16 cellular contexts compared by ENCODE assay signal in genomic region chr1:109657395-109657794, GRCh38. TPM values are rescaled to one million over a fixed set of nuclear protein-coding genes. Genes with fewer than 3 reads are reported as not detected.
DNase-seq lines count a peak whose midpoint lies in the region; ATAC-seq and TF ChIP-seq lines count a peak whose summit lies in the region.
"Had no signal": no experiment of that assay in that cellular context is flagged by ENCODE, and none has a peak within 500 bp of the region (broad histone marks: within the 10 kb centered on the region; RNA-seq: fewer than 3 reads in every experiment).

No MANE protein-coding gene starts in this region.

- no peaks in the 10 kb centered on the region for H4K20me1 ChIP-seq in H9 (ENCODE audit: control insufficient read depth, insufficient read depth, insufficient read length)

- H3K9me3 ChIP-seq in H9 (ENCODE audit: control insufficient read depth, low read depth, low read length) (no peaks in the 10 kb centered on the region), duodenal mucosa (ENCODE audit: control insufficient read depth in 1 of 2, low read length in 2 of 2) (no peaks in the 10 kb centered on the region)
- H3K9me3 ChIP-seq: prostate gland, SK-N-SH, spleen had no signal

- no peak for DNase-seq in activated CD8-positive, alpha-beta T cell treated with anti-CD3 and anti-CD28 coated beads, Interleukin-2, amount 10 ng/mL, durations not matched to agents 7 days and 5 days
- no peak for DNase-seq in activated CD8-positive, alpha-beta T cell treated with anti-CD3 and anti-CD28 coated beads for 36 hours
- DNase-seq in H9 (no peak), neural crest cell (ENCODE audit: low read depth, low spot score) (no peak), HCEC 1CT (no peak), NCI-H1092 (lab: John Stamatoyannopoulos, UW) (no peak)
- no peak for DNase-seq in stimulated activated CD8-positive, alpha-beta memory T cell treated with anti-CD3 and anti-CD28 coated beads, Interleukin-4, amount 100 ng/mL, for 48 hours
- DNase-seq: NCI-H1092 treated with DMSO at 0.1 percent for 48 hours; NCI-H2107; SK-N-SH; spleen; stimulated activated naive CD8-positive, alpha-beta T cell treated with anti-CD3 and anti-CD28 coated beads, Interleukin-15, amount 100 ng/mL, for 72 hours had no signal

- H3K27me3 Mint-ChIP-seq in activated CD8-positive, alpha-beta T cell treated with anti-CD3 and anti-CD28 coated beads, Interleukin-2, amount 10 ng/mL, durations not matched to agents 7 days and 5 days (ENCODE audit: low read depth) = peaks cover 17% of the 10 kb centered on the region
- peaks cover 1% of the 10 kb centered on the region for H3K27me3 Mint-ChIP-seq in activated CD8-positive, alpha-beta T cell treated with anti-CD3 and anti-CD28 coated beads for 36 hours
- H3K27me3 Mint-ChIP-seq in H9 (ENCODE audit: low read depth) (peaks cover 26% of the 10 kb centered on the region), neural crest cell (ENCODE audit: low read depth) (peaks cover 20% of the 10 kb centered on the region)
- H3K27me3 Mint-ChIP-seq: stimulated activated naive CD8-positive, alpha-beta T cell treated with anti-CD3 and anti-CD28 coated beads, Interleukin-15, amount 100 ng/mL, for 72 hours had no signal

- no peaks in the 10 kb centered on the region for H3K79me1 ChIP-seq in H9 (ENCODE audit: insufficient read depth, low read depth, low read length, poor library complexity, severe bottlenecking)

- H3K4me2 ChIP-seq in H9 (ENCODE audit: insufficient read depth, insufficient read length, low read length) = no peak overlapping the region

- peak overlapping the region; percentile 67 to 90 for H3K4me3 ChIP-seq in duodenal mucosa (ENCODE audit: low read depth in 1 of 2, low read length in 2 of 2)

- no peak overlapping the region for H3K9ac ChIP-seq in H9 (ENCODE audit: extremely low read depth, insufficient read length, low read length)
- H3K9ac ChIP-seq in duodenal mucosa (ENCODE audit: low read depth in 1 of 2, low read length in 2 of 2) = no peak overlapping the region
- H3K9ac ChIP-seq: SK-N-SH had no signal

- CTCF ChIA-PET in activated CD8-positive, alpha-beta T cell treated with anti-CD3 and anti-CD28 coated beads, Interleukin-2, amount 10 ng/mL, durations not matched to agents 7 days and 5 days (lab: Charles Lee) = interaction anchor here (1.0 to 4.2 kb wide), 4 partner anchors 18 to 327 kb away, joined by 3 to 41 read pairs (median 8); partner anchors contain the start of gene AHCYL1
- CTCF ChIA-PET in activated CD8-positive, alpha-beta T cell treated with anti-CD3 and anti-CD28 coated beads for 36 hours (lab: Charles Lee) = interaction anchor here (1.0 to 2.8 kb wide), 4 partner anchors 14 to 111 kb away, joined by 3 to 26 read pairs (median 3); no protein-coding TSS in a partner anchor

- H3K56ac ChIP-seq in H9 (ENCODE audit: insufficient read length, low read depth, low read length) = no peak overlapping the region

- no peak overlapping the region for H2BK15ac ChIP-seq in H9 (ENCODE audit: low read depth, low read length)

- H4K91ac ChIP-seq in H9 (ENCODE audit: insufficient read length, low read depth, low read length) = no peak overlapping the region

- H3T11ph ChIP-seq in H9 (ENCODE audit: low read length) = no peak overlapping the region

- peaks cover 5 to 30% of the 10 kb centered on the region in 2 donors for H3K36me3 ChIP-seq in duodenal mucosa (ENCODE audit: control insufficient read depth in 1 of 2, insufficient read depth in 2 of 2, low read length in 2 of 2)

- no peaks in the 10 kb centered on the region for H3K36me3 Mint-ChIP-seq in activated CD8-positive, alpha-beta T cell treated with anti-CD3 and anti-CD28 coated beads, Interleukin-2, amount 10 ng/mL, durations not matched to agents 7 days and 5 days (ENCODE audit: low read depth)
- H3K36me3 Mint-ChIP-seq in activated CD8-positive, alpha-beta T cell treated with anti-CD3 and anti-CD28 coated beads for 36 hours (ENCODE audit: low read depth) = no peaks in the 10 kb centered on the region
- H3K36me3 Mint-ChIP-seq in H9 (ENCODE audit: insufficient read depth in 1 of 3, low read depth in 3 of 3) = no peaks in the 10 kb centered on the region
- H3K36me3 Mint-ChIP-seq in neural crest cell (ENCODE audit: low read depth) = no peaks in the 10 kb centered on the region

- H2AK5ac ChIP-seq in H9 (ENCODE audit: insufficient read length, low read length) = no peak overlapping the region

- H2BK5ac ChIP-seq in H9 (ENCODE audit: insufficient read length, low read length) = no peak overlapping the region

- intact Hi-C loops in activated CD8-positive, alpha-beta T cell treated with anti-CD3 and anti-CD28 coated beads for 36 hours (cut with micrococcal nuclease) = no loop called here

- H3K27ac ChIP-seq in H9 (ENCODE audit: insufficient read length, low read depth, low read length) = no peak overlapping the region
- no peak overlapping the region for H3K27ac ChIP-seq in duodenal mucosa (ENCODE audit: low read depth, low read length)
- H3K27ac ChIP-seq: prostate gland had no signal

- no peak overlapping the region for H4K5ac ChIP-seq in H9 (ENCODE audit: insufficient read length, low read depth, low read length)

- no CpG with 5 or more reads among the region's 4 CpGs for WGBS in H9 (ENCODE audit: extremely low coverage, insufficient read length, low lambda C conversion rate)

- H3K4me1 Mint-ChIP-seq in activated CD8-positive, alpha-beta T cell treated with anti-CD3 and anti-CD28 coated beads, Interleukin-2, amount 10 ng/mL, durations not matched to agents 7 days and 5 days (ENCODE audit: low read depth) = peaks cover 22% of the 10 kb centered on the region
- peaks cover 6% of the 10 kb centered on the region for H3K4me1 Mint-ChIP-seq in activated CD8-positive, alpha-beta T cell treated with anti-CD3 and anti-CD28 coated beads for 36 hours (ENCODE audit: low read depth)
- H3K4me1 Mint-ChIP-seq in H9 (peaks cover 5 to 14% of the 10 kb centered on the region in 2 experiments; a peak in 3 of 4 replicates), neural crest cell (peaks cover 37% of the 10 kb centered on the region)

- H3K4me3 Mint-ChIP-seq in activated CD8-positive, alpha-beta T cell treated with anti-CD3 and anti-CD28 coated beads, Interleukin-2, amount 10 ng/mL, durations not matched to agents 7 days and 5 days = peak overlapping the region; percentile 26
- no peak overlapping the region for H3K4me3 Mint-ChIP-seq in activated CD8-positive, alpha-beta T cell treated with anti-CD3 and anti-CD28 coated beads for 36 hours
- peak overlapping the region; percentile 7 to 35; a peak in 3 of 5 replicates for H3K4me3 Mint-ChIP-seq in H9
- H3K4me3 Mint-ChIP-seq in neural crest cell = peak overlapping the region; percentile 79

- no peak overlapping the region for H2BK120ac ChIP-seq in H9 (ENCODE audit: low read depth, low read length, poor library complexity, severe bottlenecking)

- no peak for TF ChIP-seq CTCF in activated CD8-positive, alpha-beta T cell treated with anti-CD3 and anti-CD28 coated beads for 36 hours (IDR thresholded peaks at IDR 0.05)
- TF ChIP-seq CTCF in H9 (conservative IDR thresholded peaks at IDR 0.05) (no peak), neural crest cell (conservative IDR thresholded peaks at IDR 0.05) (no peak)

- no peak overlapping the region for H4K8ac ChIP-seq in H9 (replicated peaks; ENCODE audit: insufficient read length, low read depth, low read length)

- H2AFZ ChIP-seq in H9 (ENCODE audit: low read length) = no peak overlapping the region

- no peak overlapping the region for H2BK12ac ChIP-seq in H9 (ENCODE audit: insufficient read length, low read depth, low read length)

- peaks cover 4% of the 10 kb centered on the region for H3K23me2 ChIP-seq in H9 (ENCODE audit: insufficient read length, low read depth, low read length, poor library complexity, severe bottlenecking)

- ATAC-seq in activated CD8-positive, alpha-beta T cell treated with anti-CD3 and anti-CD28 coated beads, Interleukin-2, amount 10 ng/mL, durations not matched to agents 7 days and 5 days = no peak
- no peak for ATAC-seq in activated CD8-positive, alpha-beta T cell treated with anti-CD3 and anti-CD28 coated beads for 36 hours
- ATAC-seq: K562; stimulated activated naive CD8-positive, alpha-beta T cell treated with anti-CD3 and anti-CD28 coated beads, Interleukin-15, amount 100 ng/mL, for 72 hours had no signal

- no peaks in the 10 kb centered on the region for H3K9me3 Mint-ChIP-seq in activated CD8-positive, alpha-beta T cell treated with anti-CD3 and anti-CD28 coated beads, Interleukin-2, amount 10 ng/mL, durations not matched to agents 7 days and 5 days (ENCODE audit: insufficient read depth)
- no peaks in the 10 kb centered on the region for H3K9me3 Mint-ChIP-seq in activated CD8-positive, alpha-beta T cell treated with anti-CD3 and anti-CD28 coated beads for 36 hours
- H3K9me3 Mint-ChIP-seq in H9 = no peaks in the 10 kb centered on the region
- H3K9me3 Mint-ChIP-seq in neural crest cell = no peaks in the 10 kb centered on the region
- H3K9me3 Mint-ChIP-seq: stimulated activated naive CD8-positive, alpha-beta T cell treated with anti-CD3 and anti-CD28 coated beads, Interleukin-15, amount 100 ng/mL, for 72 hours had no signal

- no peak overlapping the region for H3K18ac ChIP-seq in H9 (ENCODE audit: insufficient read length, low read depth, low read length)

- POLR2A ChIA-PET in activated CD8-positive, alpha-beta T cell treated with anti-CD3 and anti-CD28 coated beads, Interleukin-2, amount 10 ng/mL, durations not matched to agents 7 days and 5 days (lab: Charles Lee) = no interaction called here
- POLR2A ChIA-PET in activated CD8-positive, alpha-beta T cell treated with anti-CD3 and anti-CD28 coated beads for 36 hours (lab: Charles Lee) = no interaction called here

- H3K27me3 ChIP-seq in H9 (ENCODE audit: insufficient read depth, low read length) (no peaks in the 10 kb centered on the region), duodenal mucosa (ENCODE audit: control insufficient read depth in 1 of 2, insufficient read depth in 2 of 2, low read length in 2 of 2) (no peaks in the 10 kb centered on the region)
- H3K27me3 ChIP-seq: spleen had no signal

- H3K23ac ChIP-seq in H9 (ENCODE audit: insufficient read length, low read depth, low read length) = no peak overlapping the region

- H3K79me2 ChIP-seq in H9 (ENCODE audit: insufficient read depth, low read length) = no peaks in the 10 kb centered on the region

- H2BK20ac ChIP-seq in H9 (ENCODE audit: low read depth, low read length, poor library complexity, severe bottlenecking) = no peak overlapping the region

- H3K27ac Mint-ChIP-seq in activated CD8-positive, alpha-beta T cell treated with anti-CD3 and anti-CD28 coated beads, Interleukin-2, amount 10 ng/mL, durations not matched to agents 7 days and 5 days = no peak overlapping the region
- H3K27ac Mint-ChIP-seq in activated CD8-positive, alpha-beta T cell treated with anti-CD3 and anti-CD28 coated beads for 36 hours = no peak overlapping the region
- H3K27ac Mint-ChIP-seq in H9 = no peak overlapping the region
- H3K27ac Mint-ChIP-seq in neural crest cell (ENCODE audit: unreplicated experiment) = peak overlapping the region; percentile 60

- H3K4me1 ChIP-seq in H9 (ENCODE audit: insufficient read depth, low read length) (no peaks in the 10 kb centered on the region), duodenal mucosa (ENCODE audit: control insufficient read depth in 1 of 2, insufficient read depth in 2 of 2, low read length in 2 of 2) (peaks cover 33 to 42% of the 10 kb centered on the region in 2 donors)
- H3K4me1 ChIP-seq: prostate gland had no signal

- no peak overlapping the region for H3K4ac ChIP-seq in H9 (ENCODE audit: low read depth, low read length)

- no peak overlapping the region for H3K14ac ChIP-seq in H9 (ENCODE audit: insufficient read depth, low read length)

RNA-seq across cellular contexts. Expression of gene GSTM4, which starts 1.5 kb away (rescaled TPM):
- total RNA-seq in activated CD8-positive, alpha-beta T cell treated with anti-CD3 and anti-CD28 coated beads, Interleukin-2, amount 10 ng/mL, durations not matched to agents 7 days and 5 days = 10 to 100 TPM; 17.0 to 18.5 TPM
- 10 to 100 TPM in 1 of 2 experiments, 1 to 10 TPM in 1; 8.3 to 10.5 TPM for total RNA-seq in activated CD8-positive, alpha-beta T cell treated with anti-CD3 and anti-CD28 coated beads for 36 hours
- 22.0 and 24.6 TPM in 2 replicates for total RNA-seq in H9 (2021)
- 26.7 and 28.2 TPM in 2 replicates for total RNA-seq in neural crest cell

RNA-seq across cellular contexts. Expression of gene GSTM2, which starts 10.5 kb away (rescaled TPM):
- total RNA-seq in activated CD8-positive, alpha-beta T cell treated with anti-CD3 and anti-CD28 coated beads, Interleukin-2, amount 10 ng/mL, durations not matched to agents 7 days and 5 days = 10 to 100 TPM; 18.2 to 19.3 TPM
- total RNA-seq in activated CD8-positive, alpha-beta T cell treated with anti-CD3 and anti-CD28 coated beads for 36 hours = 10 to 100 TPM; 13.6 to 16.2 TPM
- total RNA-seq in H9 (2021) = 14.9 and 15.3 TPM in 2 replicates
- total RNA-seq in neural crest cell = 43.7 and 46.6 TPM in 2 replicates

RNA-seq across cellular contexts. Expression of gene GSTM1, which starts 30.2 kb away (rescaled TPM):
- 10 to 100 TPM; 30.2 to 31.5 TPM for total RNA-seq in activated CD8-positive, alpha-beta T cell treated with anti-CD3 and anti-CD28 coated beads, Interleukin-2, amount 10 ng/mL, durations not matched to agents 7 days and 5 days
- total RNA-seq in activated CD8-positive, alpha-beta T cell treated with anti-CD3 and anti-CD28 coated beads for 36 hours = 10 to 100 TPM; 47.9 to 49.6 TPM
- 19.5 and 20.7 TPM in 2 replicates for total RNA-seq in H9 (2021)
- 45.9 and 47.8 TPM in 2 replicates for total RNA-seq in neural crest cell
- total RNA-seq: K562, prostate gland had no signal

RNA-seq across cellular contexts. Expression of gene AMPD2, which starts 37.8 kb away (rescaled TPM):
- total RNA-seq in activated CD8-positive, alpha-beta T cell treated with anti-CD3 and anti-CD28 coated beads, Interleukin-2, amount 10 ng/mL, durations not matched to agents 7 days and 5 days = 100 to 1,000 TPM; 123 to 133 TPM
- 100 to 1,000 TPM; 107 to 119 TPM for total RNA-seq in activated CD8-positive, alpha-beta T cell treated with anti-CD3 and anti-CD28 coated beads for 36 hours
- total RNA-seq in H9 (2021) (63.0 and 65.1 TPM in 2 replicates), neural crest cell (93.1 and 105 TPM in 2 replicates)

RNA-seq across cellular contexts. Expression of gene GNAT2, which starts 38.0 kb away (rescaled TPM):
- total RNA-seq in activated CD8-positive, alpha-beta T cell treated with anti-CD3 and anti-CD28 coated beads, Interleukin-2, amount 10 ng/mL, durations not matched to agents 7 days and 5 days = not detected
- total RNA-seq in activated CD8-positive, alpha-beta T cell treated with anti-CD3 and anti-CD28 coated beads for 36 hours = under 1 TPM; 0.81 to 0.88 TPM
- total RNA-seq in H9 (2021) = 0.20 TPM in 1 of 2 replicates, not detected in the other
- total RNA-seq in neural crest cell = not detected in 2 replicates
- total RNA-seq: H1, prostate gland had no signal
